ENCODE assay signal across 1 cellular context in the genomic region with DNA sequence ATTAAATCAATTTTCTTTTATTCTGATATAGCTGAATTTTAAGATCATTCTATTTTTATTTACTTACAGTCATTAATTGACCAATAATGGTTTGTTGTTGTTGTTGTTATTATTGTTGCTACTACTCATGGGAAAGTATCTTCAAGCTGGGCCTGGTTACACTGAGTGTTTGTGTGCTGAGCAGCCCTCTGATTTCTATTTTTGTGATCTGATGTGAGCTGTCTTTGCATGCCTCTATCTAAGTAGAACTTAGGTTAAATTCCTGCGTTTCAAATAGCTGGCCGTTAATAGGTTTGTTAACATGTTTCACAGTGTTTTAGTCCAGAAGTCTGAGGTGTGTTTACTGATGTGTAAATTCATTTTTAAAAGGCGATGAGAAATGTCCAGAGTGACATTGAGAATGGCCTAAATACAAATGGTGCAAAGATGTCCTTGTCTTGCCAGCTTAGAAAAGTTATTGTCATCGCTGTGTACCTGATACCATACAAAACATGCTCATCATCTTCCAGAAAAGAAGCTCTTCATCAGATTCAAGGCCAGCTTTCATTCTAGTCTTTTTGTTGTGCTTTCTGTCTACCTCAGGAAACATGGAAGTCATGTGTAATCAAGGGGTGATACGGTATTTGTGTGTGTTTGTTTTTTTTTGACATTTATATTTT.
TF ChIP-seq lines count a peak whose summit lies in the region.

No MANE protein-coding gene starts in this region.

TF ChIP-seq in GM12878, 131 proteins besides CTCF, POLR2A, EP300 and RAD21:
- no peak for TF ChIP-seq ATF7 (IDR thresholded peaks at IDR 0.05; ENCODE audit: low read depth)
- TF ChIP-seq, protein P1, sequence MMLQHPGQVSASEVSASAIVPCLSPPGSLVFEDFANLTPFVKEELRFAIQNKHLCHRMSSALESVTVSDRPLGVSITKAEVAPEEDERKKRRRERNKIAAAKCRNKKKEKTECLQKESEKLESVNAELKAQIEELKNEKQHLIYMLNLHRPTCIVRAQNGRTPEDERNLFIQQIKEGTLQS (IDR thresholded peaks at IDR 0.05; ENCODE audit: borderline replicate concordance, extremely low read depth, low read depth, low read length): no peak
- no peak for TF ChIP-seq MYB (IDR thresholded peaks at IDR 0.05; ENCODE audit: borderline replicate concordance, low read depth, low read length)
- no peak for TF ChIP-seq CBFB (IDR thresholded peaks at IDR 0.05; ENCODE audit: low read depth)
- no peak for TF ChIP-seq NFIC (IDR thresholded peaks at IDR 0.05; ENCODE audit: low read depth, low read length)
- no peak for TF ChIP-seq SRF (IDR thresholded peaks at IDR 0.05; ENCODE audit: low read depth in 2 of 2, low read length in 2 of 2)
- no peak for TF ChIP-seq PKNOX1 (IDR thresholded peaks at IDR 0.05)
- TF ChIP-seq RFX5 (IDR thresholded peaks at IDR 0.05; ENCODE audit: low read depth, low read length): no peak
- no peak for TF ChIP-seq MEF2A (IDR thresholded peaks at IDR 0.05; ENCODE audit: insufficient read depth, low read depth, low read length)
- TF ChIP-seq POLR2AphosphoS2 (IDR thresholded peaks at IDR 0.05; ENCODE audit: low read depth, low read length): no peak
- TF ChIP-seq LARP7 (IDR thresholded peaks at IDR 0.05): no peak
- TF ChIP-seq, protein P2, sequence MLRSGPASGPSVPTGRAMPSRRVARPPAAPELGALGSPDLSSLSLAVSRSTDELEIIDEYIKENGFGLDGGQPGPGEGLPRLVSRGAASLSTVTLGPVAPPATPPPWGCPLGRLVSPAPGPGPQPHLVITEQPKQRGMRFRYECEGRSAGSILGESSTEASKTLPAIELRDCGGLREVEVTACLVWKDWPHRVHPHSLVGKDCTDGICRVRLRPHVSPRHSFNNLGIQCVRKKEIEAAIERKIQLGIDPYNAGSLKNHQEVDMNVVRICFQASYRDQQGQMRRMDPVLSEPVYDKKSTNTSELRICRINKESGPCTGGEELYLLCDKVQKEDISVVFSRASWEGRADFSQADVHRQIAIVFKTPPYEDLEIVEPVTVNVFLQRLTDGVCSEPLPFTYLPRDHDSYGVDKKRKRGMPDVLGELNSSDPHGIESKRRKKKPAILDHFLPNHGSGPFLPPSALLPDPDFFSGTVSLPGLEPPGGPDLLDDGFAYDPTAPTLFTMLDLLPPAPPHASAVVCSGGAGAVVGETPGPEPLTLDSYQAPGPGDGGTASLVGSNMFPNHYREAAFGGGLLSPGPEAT (IDR thresholded peaks at IDR 0.05; ENCODE audit: low read depth): no peak
- TF ChIP-seq FOXM1 (IDR thresholded peaks at IDR 0.05; ENCODE audit: low read depth, low read length): no peak
- no peak for TF ChIP-seq FOXK2 (IDR thresholded peaks at IDR 0.05)
- no peak for TF ChIP-seq STAT1 (conservative IDR thresholded peaks at IDR 0.05)
- no peak for TF ChIP-seq CBX3 (IDR thresholded peaks at IDR 0.05; ENCODE audit: borderline replicate concordance, low read depth)
